ENCODE assay signal across 8 cellular contexts in genomic region chr11:17979770-17980371, GRCh38. TPM values are rescaled to one million over a fixed set of nuclear protein-coding genes. Genes with fewer than 3 reads are reported as not detected.
A peak's percentile ranks its signal among the peaks of the same experiment; 100 is the strongest.
DNase-seq lines count a peak whose midpoint lies in the region; ATAC-seq and TF ChIP-seq lines count a peak whose summit lies in the region.

No MANE protein-coding gene starts in this region.

- no peak overlapping the region for H3K4me3 ChIP-seq in mucosa of descending colon

- no peaks in the 10 kb centered on the region for H3K9me3 ChIP-seq in mucosa of descending colon

- H3K4me1 ChIP-seq in mucosa of descending colon (ENCODE audit: low read depth), result no peaks in the 10 kb centered on the region

- H3K27ac ChIP-seq in 22Rv1, result no peak overlapping the region
- H3K27ac ChIP-seq in VCaP, result no peak overlapping the region

- no peaks in the 10 kb centered on the region for H3K36me3 ChIP-seq in mucosa of descending colon (ENCODE audit: low read depth)

- TF ChIP-seq CTCF in 22Rv1 (IDR thresholded peaks at IDR 0.05), result peak; percentile 91
- TF ChIP-seq CTCF in VCaP (conservative IDR thresholded peaks at IDR 0.05), result peak; percentile 90
- peak; percentile 91 for TF ChIP-seq CTCF in mucosa of descending colon (IDR thresholded peaks at IDR 0.05)

- intact Hi-C loops in mucosa of descending colon (cut with DNase I, micrococcal nuclease), result loop anchor here (2.0 to 10.0 kb wide), 3 partner anchors 215 to 251 kb away; partner anchors contain the start of gene KCNC1 (in 1 of the 2)

- peak; percentile 77 for ATAC-seq in mucosa of descending colon
- no peak for ATAC-seq in GM21515 (IDR thresholded peaks at IDR 0.05; ENCODE audit: unreplicated experiment)
- no peak for ATAC-seq in HG03457 (IDR thresholded peaks at IDR 0.05; ENCODE audit: unreplicated experiment)

- DNase-seq in ELR (ENCODE audit: low read depth), result peak; percentile 44
- DNase-seq in NCI-H1105 treated with DMSO at 0.1 percent for 48 hours (lab: John Stamatoyannopoulos, UW), result peak; percentile 67
- peak; percentile 51 for DNase-seq in ecto neural progenitor cell (ENCODE audit: low spot score)
- peak in 1 of 3 donors; percentile 39 for DNase-seq in mucosa of descending colon

RNA-seq across cellular contexts. Expression of gene SERGEF, which starts 33.0 kb away (rescaled TPM):
- 10 to 100 TPM; 23.6 to 45.0 (median 23.8) TPM for total RNA-seq in mucosa of descending colon
